ENCODE assay signal across 1 cellular context in the genomic region with DNA sequence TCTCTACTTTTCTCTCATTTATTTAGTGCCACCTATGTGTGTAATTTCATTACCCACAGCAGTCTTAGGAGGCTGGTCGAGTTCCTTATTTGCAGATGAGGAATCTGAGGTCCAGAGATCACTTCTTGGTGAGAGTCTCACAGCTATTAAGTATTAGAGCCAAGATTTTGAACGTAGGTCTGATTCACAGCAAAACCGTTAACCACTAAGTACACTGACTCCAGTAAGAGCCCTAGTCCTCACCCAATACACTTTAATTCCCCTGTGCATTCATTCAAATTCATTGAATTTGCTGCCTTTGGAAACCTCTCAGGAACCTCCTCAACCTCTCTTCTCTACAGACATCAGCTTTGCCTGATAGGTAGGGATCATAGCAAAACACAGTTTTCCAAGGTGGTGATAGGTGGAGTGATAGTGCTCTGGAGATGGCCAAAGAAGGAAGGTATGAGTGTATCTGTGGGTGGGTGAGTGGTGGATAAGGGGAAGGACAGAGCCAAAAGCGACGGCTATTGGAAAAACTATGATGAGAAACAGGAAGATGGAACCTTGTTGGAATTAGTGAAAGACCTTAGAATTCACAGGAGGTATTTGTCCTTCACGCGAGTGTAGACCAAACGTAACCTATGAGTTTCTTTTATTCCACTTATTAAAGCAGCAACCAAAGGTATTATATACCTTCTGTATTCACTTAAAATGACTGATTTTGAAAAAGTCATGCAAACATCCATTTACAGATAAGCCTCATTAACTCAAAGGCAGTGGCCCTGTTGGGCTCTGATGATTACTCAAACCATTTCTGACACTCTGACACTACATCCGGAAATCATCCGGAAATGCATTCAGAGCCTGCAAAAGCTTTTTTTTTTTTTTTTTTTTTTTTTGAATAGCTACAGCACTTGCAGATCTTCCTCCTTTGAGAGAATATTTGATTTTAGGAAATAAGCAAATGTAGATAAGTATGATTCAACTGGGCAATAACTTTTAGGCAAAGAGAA.
TF ChIP-seq lines count a peak whose summit lies in the region.

No MANE protein-coding gene starts in this region.

TF ChIP-seq in GM23338, 12 proteins besides CTCF, POLR2A, EP300 and RAD21 (continued from another document):
- TF ChIP-seq, protein P1, sequence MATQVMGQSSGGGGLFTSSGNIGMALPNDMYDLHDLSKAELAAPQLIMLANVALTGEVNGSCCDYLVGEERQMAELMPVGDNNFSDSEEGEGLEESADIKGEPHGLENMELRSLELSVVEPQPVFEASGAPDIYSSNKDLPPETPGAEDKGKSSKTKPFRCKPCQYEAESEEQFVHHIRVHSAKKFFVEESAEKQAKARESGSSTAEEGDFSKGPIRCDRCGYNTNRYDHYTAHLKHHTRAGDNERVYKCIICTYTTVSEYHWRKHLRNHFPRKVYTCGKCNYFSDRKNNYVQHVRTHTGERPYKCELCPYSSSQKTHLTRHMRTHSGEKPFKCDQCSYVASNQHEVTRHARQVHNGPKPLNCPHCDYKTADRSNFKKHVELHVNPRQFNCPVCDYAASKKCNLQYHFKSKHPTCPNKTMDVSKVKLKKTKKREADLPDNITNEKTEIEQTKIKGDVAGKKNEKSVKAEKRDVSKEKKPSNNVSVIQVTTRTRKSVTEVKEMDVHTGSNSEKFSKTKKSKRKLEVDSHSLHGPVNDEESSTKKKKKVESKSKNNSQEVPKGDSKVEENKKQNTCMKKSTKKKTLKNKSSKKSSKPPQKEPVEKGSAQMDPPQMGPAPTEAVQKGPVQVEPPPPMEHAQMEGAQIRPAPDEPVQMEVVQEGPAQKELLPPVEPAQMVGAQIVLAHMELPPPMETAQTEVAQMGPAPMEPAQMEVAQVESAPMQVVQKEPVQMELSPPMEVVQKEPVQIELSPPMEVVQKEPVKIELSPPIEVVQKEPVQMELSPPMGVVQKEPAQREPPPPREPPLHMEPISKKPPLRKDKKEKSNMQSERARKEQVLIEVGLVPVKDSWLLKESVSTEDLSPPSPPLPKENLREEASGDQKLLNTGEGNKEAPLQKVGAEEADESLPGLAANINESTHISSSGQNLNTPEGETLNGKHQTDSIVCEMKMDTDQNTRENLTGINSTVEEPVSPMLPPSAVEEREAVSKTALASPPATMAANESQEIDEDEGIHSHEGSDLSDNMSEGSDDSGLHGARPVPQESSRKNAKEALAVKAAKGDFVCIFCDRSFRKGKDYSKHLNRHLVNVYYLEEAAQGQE (IDR thresholded peaks at IDR 0.05; ENCODE audit: unreplicated experiment) = no peak
- TF ChIP-seq NANOG (IDR thresholded peaks at IDR 0.05; ENCODE audit: borderline replicate concordance) (no peak), JUNB (IDR thresholded peaks at IDR 0.05; ENCODE audit: unreplicated experiment) (no peak), ZNF331 (CRISPR knock-in tag; IDR thresholded peaks at IDR 0.05; ENCODE audit: low read depth) (no peak), ZNF114 (CRISPR knock-in tag; IDR thresholded peaks at IDR 0.05) (no peak)
- TF ChIP-seq, protein P2, sequence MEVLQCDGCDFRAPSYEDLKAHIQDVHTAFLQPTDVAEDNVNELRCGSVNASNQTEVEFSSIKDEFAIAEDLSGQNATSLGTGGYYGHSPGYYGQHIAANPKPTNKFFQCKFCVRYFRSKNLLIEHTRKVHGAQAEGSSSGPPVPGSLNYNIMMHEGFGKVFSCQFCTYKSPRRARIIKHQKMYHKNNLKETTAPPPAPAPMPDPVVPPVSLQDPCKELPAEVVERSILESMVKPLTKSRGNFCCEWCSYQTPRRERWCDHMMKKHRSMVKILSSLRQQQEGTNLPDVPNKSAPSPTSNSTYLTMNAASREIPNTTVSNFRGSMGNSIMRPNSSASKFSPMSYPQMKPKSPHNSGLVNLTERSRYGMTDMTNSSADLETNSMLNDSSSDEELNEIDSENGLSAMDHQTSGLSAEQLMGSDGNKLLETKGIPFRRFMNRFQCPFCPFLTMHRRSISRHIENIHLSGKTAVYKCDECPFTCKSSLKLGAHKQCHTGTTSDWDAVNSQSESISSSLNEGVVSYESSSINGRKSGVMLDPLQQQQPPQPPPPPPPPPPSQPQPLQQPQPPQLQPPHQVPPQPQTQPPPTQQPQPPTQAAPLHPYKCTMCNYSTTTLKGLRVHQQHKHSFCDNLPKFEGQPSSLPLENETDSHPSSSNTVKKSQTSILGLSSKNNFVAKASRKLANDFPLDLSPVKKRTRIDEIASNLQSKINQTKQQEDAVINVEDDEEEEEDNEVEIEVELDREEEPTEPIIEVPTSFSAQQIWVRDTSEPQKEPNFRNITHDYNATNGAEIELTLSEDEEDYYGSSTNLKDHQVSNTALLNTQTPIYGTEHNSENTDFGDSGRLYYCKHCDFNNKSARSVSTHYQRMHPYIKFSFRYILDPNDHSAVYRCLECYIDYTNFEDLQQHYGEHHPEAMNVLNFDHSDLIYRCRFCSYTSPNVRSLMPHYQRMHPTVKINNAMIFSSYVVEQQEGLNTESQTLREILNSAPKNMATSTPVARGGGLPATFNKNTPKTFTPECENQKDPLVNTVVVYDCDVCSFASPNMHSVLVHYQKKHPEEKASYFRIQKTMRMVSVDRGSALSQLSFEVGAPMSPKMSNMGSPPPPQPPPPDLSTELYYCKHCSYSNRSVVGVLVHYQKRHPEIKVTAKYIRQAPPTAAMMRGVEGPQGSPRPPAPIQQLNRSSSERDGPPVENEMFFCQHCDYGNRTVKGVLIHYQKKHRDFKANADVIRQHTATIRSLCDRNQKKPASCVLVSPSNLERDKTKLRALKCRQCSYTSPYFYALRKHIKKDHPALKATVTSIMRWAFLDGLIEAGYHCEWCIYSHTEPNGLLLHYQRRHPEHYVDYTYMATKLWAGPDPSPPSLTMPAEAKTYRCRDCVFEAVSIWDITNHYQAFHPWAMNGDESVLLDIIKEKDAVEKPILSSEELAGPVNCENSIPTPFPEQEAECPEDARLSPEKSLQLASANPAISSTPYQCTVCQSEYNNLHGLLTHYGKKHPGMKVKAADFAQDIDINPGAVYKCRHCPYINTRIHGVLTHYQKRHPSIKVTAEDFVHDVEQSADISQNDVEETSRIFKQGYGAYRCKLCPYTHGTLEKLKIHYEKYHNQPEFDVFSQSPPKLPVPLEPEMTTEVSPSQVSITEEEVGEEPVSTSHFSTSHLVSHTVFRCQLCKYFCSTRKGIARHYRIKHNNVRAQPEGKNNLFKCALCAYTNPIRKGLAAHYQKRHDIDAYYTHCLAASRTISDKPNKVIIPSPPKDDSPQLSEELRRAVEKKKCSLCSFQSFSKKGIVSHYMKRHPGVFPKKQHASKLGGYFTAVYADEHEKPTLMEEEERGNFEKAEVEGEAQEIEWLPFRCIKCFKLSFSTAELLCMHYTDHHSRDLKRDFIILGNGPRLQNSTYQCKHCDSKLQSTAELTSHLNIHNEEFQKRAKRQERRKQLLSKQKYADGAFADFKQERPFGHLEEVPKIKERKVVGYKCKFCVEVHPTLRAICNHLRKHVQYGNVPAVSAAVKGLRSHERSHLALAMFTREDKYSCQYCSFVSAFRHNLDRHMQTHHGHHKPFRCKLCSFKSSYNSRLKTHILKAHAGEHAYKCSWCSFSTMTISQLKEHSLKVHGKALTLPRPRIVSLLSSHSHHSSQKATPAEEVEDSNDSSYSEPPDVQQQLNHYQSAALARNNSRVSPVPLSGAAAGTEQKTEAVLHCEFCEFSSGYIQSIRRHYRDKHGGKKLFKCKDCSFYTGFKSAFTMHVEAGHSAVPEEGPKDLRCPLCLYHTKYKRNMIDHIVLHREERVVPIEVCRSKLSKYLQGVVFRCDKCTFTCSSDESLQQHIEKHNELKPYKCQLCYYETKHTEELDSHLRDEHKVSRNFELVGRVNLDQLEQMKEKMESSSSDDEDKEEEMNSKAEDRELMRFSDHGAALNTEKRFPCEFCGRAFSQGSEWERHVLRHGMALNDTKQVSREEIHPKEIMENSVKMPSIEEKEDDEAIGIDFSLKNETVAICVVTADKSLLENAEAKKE (CRISPR knock-in tag; IDR thresholded peaks at IDR 0.05) = no peak
- TF ChIP-seq, protein P3, sequence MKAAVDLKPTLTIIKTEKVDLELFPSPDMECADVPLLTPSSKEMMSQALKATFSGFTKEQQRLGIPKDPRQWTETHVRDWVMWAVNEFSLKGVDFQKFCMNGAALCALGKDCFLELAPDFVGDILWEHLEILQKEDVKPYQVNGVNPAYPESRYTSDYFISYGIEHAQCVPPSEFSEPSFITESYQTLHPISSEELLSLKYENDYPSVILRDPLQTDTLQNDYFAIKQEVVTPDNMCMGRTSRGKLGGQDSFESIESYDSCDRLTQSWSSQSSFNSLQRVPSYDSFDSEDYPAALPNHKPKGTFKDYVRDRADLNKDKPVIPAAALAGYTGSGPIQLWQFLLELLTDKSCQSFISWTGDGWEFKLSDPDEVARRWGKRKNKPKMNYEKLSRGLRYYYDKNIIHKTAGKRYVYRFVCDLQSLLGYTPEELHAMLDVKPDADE (IDR thresholded peaks at IDR 0.05) = no peak
TF ChIP-seq in GM23338: peak in this region for 0.
